1 cellular context compared by ENCODE assay signal in the genomic region with DNA sequence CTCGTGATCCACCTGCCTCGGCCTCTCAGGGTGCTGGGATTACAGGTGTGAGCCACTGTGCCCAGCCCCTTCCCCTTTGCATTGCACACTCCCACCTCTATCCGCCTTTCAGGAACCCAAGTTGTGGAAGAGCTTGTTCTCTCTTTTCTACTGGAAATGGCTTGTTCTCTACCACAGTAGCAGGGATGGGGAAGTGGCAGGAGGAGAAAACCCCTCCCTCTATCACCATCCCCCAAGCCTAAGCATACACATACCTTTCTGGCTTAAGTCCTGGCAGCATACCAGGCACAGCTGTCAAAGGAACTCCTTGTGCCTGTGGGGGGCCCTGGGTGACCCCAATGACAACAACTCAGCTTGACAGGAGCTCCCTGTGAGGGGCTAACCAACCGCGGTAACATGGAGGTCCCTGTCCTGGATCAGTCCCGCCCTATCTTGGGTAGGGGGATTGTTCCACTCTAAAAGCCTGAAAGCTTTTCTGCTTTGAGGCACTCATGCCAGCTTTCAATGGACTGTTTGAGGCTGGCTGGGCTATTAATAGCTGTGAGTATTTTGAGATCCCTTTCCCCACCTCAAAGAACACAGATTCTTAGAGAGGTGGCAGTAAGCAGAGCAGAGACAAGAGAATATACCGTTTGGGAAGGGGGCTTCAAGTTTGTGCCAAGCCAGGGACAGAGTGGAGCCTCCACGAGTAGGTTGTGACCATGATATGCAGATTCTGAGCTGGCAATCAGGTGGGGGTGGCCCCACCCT.
TF ChIP-seq lines count a peak whose summit lies in the region.

No MANE protein-coding gene starts in this region.

TF ChIP-seq in WTC11, 78 proteins besides CTCF, POLR2A, EP300 and RAD21 (continued from another document):
- TF ChIP-seq GABPB1 (CRISPR knock-in tag; IDR thresholded peaks at IDR 0.05): no peak
- TF ChIP-seq MXD4 (CRISPR knock-in tag; IDR thresholded peaks at IDR 0.05; ENCODE audit: borderline replicate concordance): no peak
- no peak for TF ChIP-seq CBFB (CRISPR knock-in tag; IDR thresholded peaks at IDR 0.05; ENCODE audit: low read depth)
- no peak for TF ChIP-seq AR (CRISPR knock-in tag; IDR thresholded peaks at IDR 0.05)
- no peak for TF ChIP-seq ZNF263 (CRISPR knock-in tag; IDR thresholded peaks at IDR 0.05; ENCODE audit: low read depth)
- no peak for TF ChIP-seq OVOL2 (CRISPR knock-in tag; IDR thresholded peaks at IDR 0.05; ENCODE audit: borderline replicate concordance)
- no peak for TF ChIP-seq ZNF317 (CRISPR knock-in tag; IDR thresholded peaks at IDR 0.05; ENCODE audit: borderline replicate concordance, low read depth)
- no peak for TF ChIP-seq MAX (CRISPR knock-in tag; IDR thresholded peaks at IDR 0.05)
- TF ChIP-seq E2F4 (CRISPR knock-in tag; IDR thresholded peaks at IDR 0.05; ENCODE audit: borderline replicate concordance, low read depth): no peak
- no peak for TF ChIP-seq PRRX2 (CRISPR knock-in tag; IDR thresholded peaks at IDR 0.05)
- TF ChIP-seq FOXJ3 (CRISPR knock-in tag; IDR thresholded peaks at IDR 0.05; ENCODE audit: borderline replicate concordance): no peak
